1 cellular context compared by ENCODE assay signal in the genomic region with DNA sequence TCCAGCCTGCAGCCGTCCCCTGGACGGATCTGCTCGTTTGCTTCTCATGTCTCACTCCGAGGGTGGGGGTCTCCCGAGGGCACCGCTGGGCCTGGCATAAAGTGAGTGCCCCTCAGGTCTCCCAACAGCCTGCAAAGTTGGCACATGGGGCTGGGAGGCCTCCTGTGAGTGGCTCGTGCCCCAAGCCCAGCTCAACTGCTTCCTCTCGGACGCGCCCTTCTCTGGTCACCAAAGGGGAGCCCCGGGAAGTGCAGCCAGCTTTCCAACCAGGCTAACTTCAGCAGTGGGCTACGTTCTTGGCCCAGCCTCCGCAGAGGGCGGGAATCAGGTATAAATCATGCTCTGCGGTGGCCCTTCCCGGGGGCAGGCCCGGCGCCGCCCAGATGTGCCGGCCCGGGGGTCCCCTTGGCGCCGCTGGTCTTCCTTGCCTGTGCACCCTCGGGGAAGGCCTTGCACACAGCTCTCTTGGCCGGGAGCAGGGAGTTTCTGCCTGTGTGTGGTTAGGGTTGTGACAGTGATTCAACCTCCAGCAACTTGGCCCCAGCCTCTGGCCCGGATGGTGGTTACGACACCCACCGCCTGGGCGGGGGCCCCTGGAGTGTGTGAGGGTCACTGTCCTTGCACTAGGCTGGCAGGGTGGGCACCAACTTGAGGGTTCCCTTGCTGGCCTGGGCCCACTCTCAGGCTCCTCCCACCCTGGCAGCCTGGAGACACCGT.
TF ChIP-seq lines count a peak whose summit lies in the region.

No MANE protein-coding gene starts in this region.

TF ChIP-seq in HepG2, 621 proteins besides CTCF, POLR2A, EP300 and RAD21 (continued from another document and continues in another):
- TF ChIP-seq HIC2 (CRISPR knock-in tag; IDR thresholded peaks at IDR 0.05; ENCODE audit: low read depth) (peak; percentile 96), SIX4 (CRISPR knock-in tag; IDR thresholded peaks at IDR 0.05) (peak; percentile 22; the same call in 1 of the 2 replicates), MED8 (CRISPR knock-in tag; IDR thresholded peaks at IDR 0.05; ENCODE audit: insufficient replicate concordance) (peak; percentile 62), ZMYM2 (CRISPR knock-in tag; IDR thresholded peaks at IDR 0.05) (no peak), HNRNPL (IDR thresholded peaks at IDR 0.05; ENCODE audit: low read depth, low read length) (peak; percentile 91), TARDBP (CRISPR knock-in tag; IDR thresholded peaks at IDR 0.05) (peak; percentile 12; the same call in 1 of the 2 replicates), KLF16 (CRISPR knock-in tag; IDR thresholded peaks at IDR 0.05) (peak in 1 of 2 experiments; percentile 38; a peak in 1 of 4 replicates), GATAD2A (CRISPR knock-in tag; IDR thresholded peaks at IDR 0.05) (peak; percentile 76), RORA (CRISPR knock-in tag; IDR thresholded peaks at IDR 0.05) (no peak), ZNF251 (CRISPR knock-in tag; IDR thresholded peaks at IDR 0.05) (no peak), TBX2 (CRISPR knock-in tag; IDR thresholded peaks at IDR 0.05; ENCODE audit: borderline replicate concordance) (peak; percentile 23; the same call in 1 of the 2 replicates), NONO (IDR thresholded peaks at IDR 0.05) (no peak), NONO (CRISPR knock-in tag; conservative IDR thresholded peaks at IDR 0.05) (peak; percentile 52; the same call in 1 of the 2 replicates), RXRB (CRISPR knock-in tag; IDR thresholded peaks at IDR 0.05; ENCODE audit: borderline replicate concordance) (peak; percentile 38; the same call in 1 of the 2 replicates), SSRP1 (CRISPR knock-in tag; IDR thresholded peaks at IDR 0.05) (no peak), ZNF678 (CRISPR knock-in tag; IDR thresholded peaks at IDR 0.05) (no peak), CEBPZ (IDR thresholded peaks at IDR 0.05; ENCODE audit: low read length) (no peak), SALL1 (CRISPR knock-in tag; IDR thresholded peaks at IDR 0.05) (peak; percentile 53; the same call in 1 of the 2 replicates), STAG1 (CRISPR knock-in tag; IDR thresholded peaks at IDR 0.05) (no peak), USF2 (IDR thresholded peaks at IDR 0.05; ENCODE audit: low read depth, low read length) (no peak), USF2 (CRISPR knock-in tag; IDR thresholded peaks at IDR 0.05; ENCODE audit: borderline replicate concordance) (no peak), SOX5 (CRISPR knock-in tag; IDR thresholded peaks at IDR 0.05; ENCODE audit: borderline replicate concordance) (0 out of 2 replicates have a peak, but pooled peaks have one; percentile 23), ZNF20 (CRISPR knock-in tag; IDR thresholded peaks at IDR 0.05) (no peak), ZNF274 (CRISPR knock-in tag; IDR thresholded peaks at IDR 0.05) (no peak), ZNF382 (CRISPR knock-in tag; IDR thresholded peaks at IDR 0.05; ENCODE audit: borderline replicate concordance) (no peak), LCORL (IDR thresholded peaks at IDR 0.05) (no peak), LCORL (CRISPR knock-in tag; IDR thresholded peaks at IDR 0.05) (peak; percentile 64; the same call in 1 of the 2 replicates), ZNF800 (CRISPR knock-in tag; IDR thresholded peaks at IDR 0.05) (peak; percentile 62; the same call in 1 of the 2 replicates), PCBP1 (IDR thresholded peaks at IDR 0.05; ENCODE audit: borderline replicate concordance, low read depth, low read length) (no peak), ZC3H4 (CRISPR knock-in tag; IDR thresholded peaks at IDR 0.05; ENCODE audit: borderline replicate concordance) (no peak; the same call in 1 of the 2 replicates)
- TF ChIP-seq, protein P1, sequence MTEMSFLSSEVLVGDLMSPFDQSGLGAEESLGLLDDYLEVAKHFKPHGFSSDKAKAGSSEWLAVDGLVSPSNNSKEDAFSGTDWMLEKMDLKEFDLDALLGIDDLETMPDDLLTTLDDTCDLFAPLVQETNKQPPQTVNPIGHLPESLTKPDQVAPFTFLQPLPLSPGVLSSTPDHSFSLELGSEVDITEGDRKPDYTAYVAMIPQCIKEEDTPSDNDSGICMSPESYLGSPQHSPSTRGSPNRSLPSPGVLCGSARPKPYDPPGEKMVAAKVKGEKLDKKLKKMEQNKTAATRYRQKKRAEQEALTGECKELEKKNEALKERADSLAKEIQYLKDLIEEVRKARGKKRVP (CRISPR knock-in tag; IDR thresholded peaks at IDR 0.05), result peak in 1 of 2 experiments; percentile 80; a peak in 2 of 4 replicates
- TF ChIP-seq, protein P2, sequence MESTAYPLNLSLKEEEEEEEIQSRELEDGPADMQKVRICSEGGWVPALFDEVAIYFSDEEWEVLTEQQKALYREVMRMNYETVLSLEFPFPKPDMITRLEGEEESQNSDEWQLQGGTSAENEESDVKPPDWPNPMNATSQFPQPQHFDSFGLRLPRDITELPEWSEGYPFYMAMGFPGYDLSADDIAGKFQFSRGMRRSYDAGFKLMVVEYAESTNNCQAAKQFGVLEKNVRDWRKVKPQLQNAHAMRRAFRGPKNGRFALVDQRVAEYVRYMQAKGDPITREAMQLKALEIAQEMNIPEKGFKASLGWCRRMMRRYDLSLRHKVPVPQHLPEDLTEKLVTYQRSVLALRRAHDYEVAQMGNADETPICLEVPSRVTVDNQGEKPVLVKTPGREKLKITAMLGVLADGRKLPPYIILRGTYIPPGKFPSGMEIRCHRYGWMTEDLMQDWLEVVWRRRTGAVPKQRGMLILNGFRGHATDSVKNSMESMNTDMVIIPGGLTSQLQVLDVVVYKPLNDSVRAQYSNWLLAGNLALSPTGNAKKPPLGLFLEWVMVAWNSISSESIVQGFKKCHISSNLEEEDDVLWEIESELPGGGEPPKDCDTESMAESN (CRISPR knock-in tag; conservative IDR thresholded peaks at IDR 0.05), result 0 out of 2 replicates have a peak, but pooled peaks have one; percentile 41
- TF ChIP-seq, protein P3, sequence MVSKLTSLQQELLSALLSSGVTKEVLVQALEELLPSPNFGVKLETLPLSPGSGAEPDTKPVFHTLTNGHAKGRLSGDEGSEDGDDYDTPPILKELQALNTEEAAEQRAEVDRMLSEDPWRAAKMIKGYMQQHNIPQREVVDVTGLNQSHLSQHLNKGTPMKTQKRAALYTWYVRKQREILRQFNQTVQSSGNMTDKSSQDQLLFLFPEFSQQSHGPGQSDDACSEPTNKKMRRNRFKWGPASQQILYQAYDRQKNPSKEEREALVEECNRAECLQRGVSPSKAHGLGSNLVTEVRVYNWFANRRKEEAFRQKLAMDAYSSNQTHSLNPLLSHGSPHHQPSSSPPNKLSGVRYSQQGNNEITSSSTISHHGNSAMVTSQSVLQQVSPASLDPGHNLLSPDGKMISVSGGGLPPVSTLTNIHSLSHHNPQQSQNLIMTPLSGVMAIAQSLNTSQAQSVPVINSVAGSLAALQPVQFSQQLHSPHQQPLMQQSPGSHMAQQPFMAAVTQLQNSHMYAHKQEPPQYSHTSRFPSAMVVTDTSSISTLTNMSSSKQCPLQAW (CRISPR knock-in tag; IDR thresholded peaks at IDR 0.05), result no peak
- TF ChIP-seq, protein P4, sequence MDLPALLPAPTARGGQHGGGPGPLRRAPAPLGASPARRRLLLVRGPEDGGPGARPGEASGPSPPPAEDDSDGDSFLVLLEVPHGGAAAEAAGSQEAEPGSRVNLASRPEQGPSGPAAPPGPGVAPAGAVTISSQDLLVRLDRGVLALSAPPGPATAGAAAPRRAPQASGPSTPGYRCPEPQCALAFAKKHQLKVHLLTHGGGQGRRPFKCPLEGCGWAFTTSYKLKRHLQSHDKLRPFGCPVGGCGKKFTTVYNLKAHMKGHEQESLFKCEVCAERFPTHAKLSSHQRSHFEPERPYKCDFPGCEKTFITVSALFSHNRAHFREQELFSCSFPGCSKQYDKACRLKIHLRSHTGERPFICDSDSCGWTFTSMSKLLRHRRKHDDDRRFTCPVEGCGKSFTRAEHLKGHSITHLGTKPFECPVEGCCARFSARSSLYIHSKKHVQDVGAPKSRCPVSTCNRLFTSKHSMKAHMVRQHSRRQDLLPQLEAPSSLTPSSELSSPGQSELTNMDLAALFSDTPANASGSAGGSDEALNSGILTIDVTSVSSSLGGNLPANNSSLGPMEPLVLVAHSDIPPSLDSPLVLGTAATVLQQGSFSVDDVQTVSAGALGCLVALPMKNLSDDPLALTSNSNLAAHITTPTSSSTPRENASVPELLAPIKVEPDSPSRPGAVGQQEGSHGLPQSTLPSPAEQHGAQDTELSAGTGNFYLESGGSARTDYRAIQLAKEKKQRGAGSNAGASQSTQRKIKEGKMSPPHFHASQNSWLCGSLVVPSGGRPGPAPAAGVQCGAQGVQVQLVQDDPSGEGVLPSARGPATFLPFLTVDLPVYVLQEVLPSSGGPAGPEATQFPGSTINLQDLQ (CRISPR knock-in tag; IDR thresholded peaks at IDR 0.05), result no peak
- TF ChIP-seq, protein P5, sequence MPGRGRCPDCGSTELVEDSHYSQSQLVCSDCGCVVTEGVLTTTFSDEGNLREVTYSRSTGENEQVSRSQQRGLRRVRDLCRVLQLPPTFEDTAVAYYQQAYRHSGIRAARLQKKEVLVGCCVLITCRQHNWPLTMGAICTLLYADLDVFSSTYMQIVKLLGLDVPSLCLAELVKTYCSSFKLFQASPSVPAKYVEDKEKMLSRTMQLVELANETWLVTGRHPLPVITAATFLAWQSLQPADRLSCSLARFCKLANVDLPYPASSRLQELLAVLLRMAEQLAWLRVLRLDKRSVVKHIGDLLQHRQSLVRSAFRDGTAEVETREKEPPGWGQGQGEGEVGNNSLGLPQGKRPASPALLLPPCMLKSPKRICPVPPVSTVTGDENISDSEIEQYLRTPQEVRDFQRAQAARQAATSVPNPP (CRISPR knock-in tag; IDR thresholded peaks at IDR 0.05), result no peak
